ENCODE assay signal across 17 cellular contexts in genomic region chr4:172245493-172245892, GRCh38.
DNase-seq lines count a peak whose midpoint lies in the region; ATAC-seq lines count a peak whose summit lies in the region.
"Had no signal": no experiment of that assay in that cellular context is flagged by ENCODE, and none has a peak within 500 bp of the region (broad histone marks: within the 10 kb centered on the region; RNA-seq: fewer than 3 reads in every experiment).

No MANE protein-coding gene starts in this region.

- no peak for ATAC-seq in GM21390 (IDR thresholded peaks at IDR 0.05; ENCODE audit: unreplicated experiment)
- ATAC-seq: CD8-positive, alpha-beta T cell; GM12878 had no signal

- DNase-seq in NCI-H1105 treated with DMSO at 0.1 percent for 48 hours (lab: John Stamatoyannopoulos, UW) (peak; percentile 7), NCI-H1105 (lab: John Stamatoyannopoulos, UW) (no peak), NCI-H69 (lab: John Stamatoyannopoulos, UW) (peak; percentile 23), fibroblast of gingiva (ENCODE audit: low read depth) (peak; percentile 72), myocyte (ENCODE audit: low read depth) (peak; percentile 34), GM03348 (ENCODE audit: low spot score) (no peak)
- no peak for DNase-seq in activated CD4-positive, alpha-beta T cell treated with anti-CD3 and anti-CD28 coated beads, Interleukin-2, amount 50 U/mL, for 48 hours
- DNase-seq: Caco-2, HCEC 1CT, NCI-H1694, NCI-H2029 treated with DMSO at 0.1 percent for 48 hours, NCI-H446 treated with DMSO at 0.1 percent for 48 hours, NCI-H526, SIG-M5 had no signal

Comparison
In these comparisons a context has a peak if more than half of its experiments do, and no peak if none do; other contexts are left out.
1. DNase-seq: peak in NCI-H1105 treated with DMSO at 0.1 percent for 48 hours (single experiment), NCI-H69 (single experiment), fibroblast of gingiva (single experiment) and myocyte (single experiment); none in NCI-H1105 (single experiment), GM03348 (single experiment) and activated CD4-positive, alpha-beta T cell treated with anti-CD3 and anti-CD28 coated beads, Interleukin-2, amount 50 U/mL, for 48 hours (0 of 2).